10 cellular contexts compared by ENCODE assay signal in genomic region chr2:45889620-45890019, GRCh38.
A peak's percentile ranks its signal among the peaks of the same experiment; 100 is the strongest.
DNase-seq lines count a peak whose midpoint lies in the region; ATAC-seq and TF ChIP-seq lines count a peak whose summit lies in the region.
"Had no signal": no experiment of that assay in that cellular context is flagged by ENCODE, and none has a peak within 500 bp of the region (broad histone marks: within the 10 kb centered on the region; RNA-seq: fewer than 3 reads in every experiment).

No MANE protein-coding gene starts in this region.

- H3K79me2 ChIP-seq in DND-41 (ENCODE audit: insufficient read depth, low read length) = no peaks in the 10 kb centered on the region

- no peaks in the 10 kb centered on the region for H4K20me1 ChIP-seq in DND-41 (ENCODE audit: insufficient read depth, low read length)

- peaks cover 5% of the 10 kb centered on the region for H3K36me3 Mint-ChIP-seq in glutamatergic neuron (ENCODE audit: unreplicated experiment)

- no peak overlapping the region for H3K4me2 ChIP-seq in DND-41 (ENCODE audit: insufficient read depth, low read length)

- H3K9ac ChIP-seq in DND-41 (ENCODE audit: low read depth, low read length) = no peak overlapping the region

- H3K36me3 ChIP-seq in DND-41 (ENCODE audit: insufficient read depth, low read length) (no peaks in the 10 kb centered on the region), MG63 (no peaks in the 10 kb centered on the region; the same call in 1 of the 2 replicates)

- POLR2A ChIA-PET in RWPE1 (lab: Yijun Ruan, JAX; ENCODE audit: low non-redundant PET) = no interaction called here

- H3K4me1 ChIP-seq in DND-41 (ENCODE audit: insufficient read depth, low read length) = peaks cover 47% of the 10 kb centered on the region

- peak overlapping the region; percentile 28 for H3K4me3 Mint-ChIP-seq in glutamatergic neuron (ENCODE audit: unreplicated experiment)
- H3K4me3 Mint-ChIP-seq: effector memory CD8-positive, alpha-beta T cell; T-helper 1 cell treated with Interleukin-12 subunit alpha and Interleukin-12 subunit beta and Interleukin-4 antibody, amounts not matched to agents 30 μg/mL and 1 μg/mL, for 36 hours had no signal

- peak overlapping the region; percentile 74 for H3K27ac Mint-ChIP-seq in glutamatergic neuron (ENCODE audit: unreplicated experiment)
- H3K27ac Mint-ChIP-seq: effector memory CD8-positive, alpha-beta T cell; T-helper 1 cell treated with Interleukin-12 subunit alpha and Interleukin-12 subunit beta and Interleukin-4 antibody, amounts not matched to agents 30 μg/mL and 1 μg/mL, for 36 hours had no signal

- H3K4me3 ChIP-seq in DND-41 (ENCODE audit: low read depth in 1 of 2, low read length in 2 of 2) (no peak overlapping the region), MG63 (no peak overlapping the region)

- DNase-seq in DND-41 = no peak
- no peak for DNase-seq in glutamatergic neuron
- DNase-seq in NCI-H2081 treated with DMSO at 0.1 percent for 48 hours (lab: John Stamatoyannopoulos, UW) = no peak
- DNase-seq in MG63 = no peak
- no peak for DNase-seq in RWPE1 (ENCODE audit: low spot score)
- DNase-seq: effector memory CD8-positive, alpha-beta T cell had no signal

- peaks cover 7% of the 10 kb centered on the region for H3K27me3 Mint-ChIP-seq in glutamatergic neuron (ENCODE audit: unreplicated experiment)
- H3K27me3 Mint-ChIP-seq: effector memory CD8-positive, alpha-beta T cell had no signal

- ATAC-seq in DND-41 (ENCODE audit: insufficient read depth, low read depth) (no peak), GM18909 (IDR thresholded peaks at IDR 0.05; ENCODE audit: poor library complexity, unreplicated experiment) (peak; percentile 52), HG03378 (IDR thresholded peaks at IDR 0.05; ENCODE audit: unreplicated experiment) (peak; percentile 42), GM19455 (IDR thresholded peaks at IDR 0.05; ENCODE audit: unreplicated experiment) (no peak)

- H3K27me3 ChIP-seq in DND-41 (ENCODE audit: insufficient read depth, low read length, poor library complexity) (no peaks in the 10 kb centered on the region), MG63 (no peaks in the 10 kb centered on the region)

- CTCF ChIA-PET in RWPE1 (lab: Yijun Ruan, JAX) = no interaction called here

- H3K27ac ChIP-seq in DND-41 (ENCODE audit: low read length) (0 out of 2 replicates have a peak overlapping the region, but pooled peaks have one; percentile 4), RWPE1 (no peak overlapping the region)

- H2AFZ ChIP-seq in DND-41 (ENCODE audit: low read depth, low read length) = no peak overlapping the region

- H3K9me3 ChIP-seq in DND-41 (ENCODE audit: insufficient read depth, low read length, severe bottlenecking) (no peaks in the 10 kb centered on the region), MG63 (no peaks in the 10 kb centered on the region)

- H3K9me3 Mint-ChIP-seq in glutamatergic neuron (ENCODE audit: unreplicated experiment) = peaks cover 16% of the 10 kb centered on the region
- H3K9me3 Mint-ChIP-seq: effector memory CD8-positive, alpha-beta T cell; T-helper 1 cell treated with Interleukin-12 subunit alpha and Interleukin-12 subunit beta and Interleukin-4 antibody, amounts not matched to agents 30 μg/mL and 1 μg/mL, for 36 hours had no signal

- TF ChIP-seq CTCF in DND-41 (IDR thresholded peaks at IDR 0.05; ENCODE audit: borderline replicate concordance, extremely low read depth, low read length, poor library complexity, severe bottlenecking) (no peak), glutamatergic neuron (IDR thresholded peaks at IDR 0.05; ENCODE audit: partially characterized antibody, unreplicated experiment) (no peak), RWPE1 (conservative IDR thresholded peaks at IDR 0.05; ENCODE audit: low read depth) (no peak)

- H3K4me1 Mint-ChIP-seq in glutamatergic neuron (ENCODE audit: low read depth, unreplicated experiment) = peaks cover 57% of the 10 kb centered on the region

Comparison
In these comparisons a context has a peak if more than half of its experiments do, and no peak if none do; other contexts are left out.
1. ATAC-seq: peak in GM18909 (single experiment) and HG03378 (single experiment); none in DND-41 (single experiment) and GM19455 (single experiment).